8 cellular contexts compared by ENCODE assay signal in the genomic region with DNA sequence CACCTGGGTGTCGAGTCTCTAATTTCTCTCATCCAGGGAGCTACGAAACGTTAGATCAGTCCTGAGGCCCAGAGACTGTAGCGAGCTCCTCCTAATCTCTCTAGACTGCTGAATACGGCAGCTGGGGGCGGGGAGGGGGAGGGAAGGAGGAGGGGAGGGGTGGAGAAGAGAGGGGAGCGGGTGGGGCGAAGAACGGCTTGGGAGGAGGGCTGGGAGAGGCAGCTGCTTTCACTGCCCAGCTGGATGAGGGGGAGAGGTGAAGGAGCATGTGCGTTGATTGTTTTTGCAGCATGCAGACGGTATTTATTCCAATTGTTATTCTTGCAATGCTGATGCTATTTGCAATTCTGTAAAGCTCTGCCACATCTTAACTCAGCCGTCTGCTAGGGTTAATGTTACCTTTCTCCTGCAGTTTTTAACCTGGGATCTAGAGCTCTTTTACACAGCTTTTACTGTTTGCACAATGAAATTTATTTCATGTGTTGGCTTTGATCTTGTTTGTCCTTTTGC.
DNase-seq lines count a peak whose midpoint lies in the region; ATAC-seq and TF ChIP-seq lines count a peak whose summit lies in the region.

No MANE protein-coding gene starts in this region.

- H3K4me3 ChIP-seq in ACC112 (ENCODE audit: low read depth, low read length) = peak overlapping the region; percentile 88
- H3K4me3 ChIP-seq in stomach smooth muscle (ENCODE audit: low read length in 2 of 2) = peak overlapping the region; percentile 53 to 62

- H2AFZ ChIP-seq in ACC112 (ENCODE audit: low read length, unreplicated experiment) = no peak overlapping the region

- H3K36me3 ChIP-seq in ACC112 (ENCODE audit: insufficient read depth, low read length) = no peaks in the 10 kb centered on the region
- no peaks in the 10 kb centered on the region for H3K36me3 ChIP-seq in stomach smooth muscle (ENCODE audit: control insufficient read depth in 2 of 2, insufficient read depth in 2 of 2, low read length in 2 of 2)

- peak; percentile 14 for DNase-seq in HuH-7.5 (ENCODE audit: low spot score)
- DNase-seq in hypothalamus (lab: John Stamatoyannopoulos, UW) = peak in 36 of 51 donors; percentile 20 to 92 (median 59)
- DNase-seq in COLO829 (ENCODE audit: low spot score) = no peak

- ATAC-seq in HG03520 (IDR thresholded peaks at IDR 0.05; ENCODE audit: unreplicated experiment) = no peak
- ATAC-seq in HG03342 (IDR thresholded peaks at IDR 0.05; ENCODE audit: unreplicated experiment) = no peak

- H3K27ac ChIP-seq in ACC112 (ENCODE audit: low read depth, low read length) (no peak overlapping the region), VCaP (peak overlapping the region; percentile 89), stomach smooth muscle (ENCODE audit: low read length) (no peak overlapping the region)

- H3K9me3 ChIP-seq in stomach smooth muscle (ENCODE audit: control insufficient read depth in 2 of 2, low read length in 2 of 2) = no peaks in the 10 kb centered on the region

- no peak for TF ChIP-seq CTCF in VCaP (conservative IDR thresholded peaks at IDR 0.05)

- H3K4me1 ChIP-seq in ACC112 (ENCODE audit: control insufficient read depth, insufficient read depth, low read length, unreplicated experiment) (no peaks in the 10 kb centered on the region), stomach smooth muscle (ENCODE audit: control insufficient read depth, insufficient read depth, low read length) (peaks cover 5% of the 10 kb centered on the region)

- H3K9ac ChIP-seq in stomach smooth muscle (ENCODE audit: low read length in 2 of 2) = no peak overlapping the region

- peaks cover 31% of the 10 kb centered on the region for H3K27me3 ChIP-seq in ACC112 (ENCODE audit: insufficient read depth, low read length)
- H3K27me3 ChIP-seq in stomach smooth muscle (ENCODE audit: control insufficient read depth in 1 of 2, insufficient read depth in 2 of 2, low read length in 2 of 2) = peaks cover 8 to 24% of the 10 kb centered on the region in 2 donors

- no peaks in the 10 kb centered on the region for H3K79me2 ChIP-seq in ACC112 (ENCODE audit: control insufficient read depth, insufficient read depth, low read length, unreplicated experiment)
